8 cellular contexts compared by ENCODE assay signal in the genomic region with DNA sequence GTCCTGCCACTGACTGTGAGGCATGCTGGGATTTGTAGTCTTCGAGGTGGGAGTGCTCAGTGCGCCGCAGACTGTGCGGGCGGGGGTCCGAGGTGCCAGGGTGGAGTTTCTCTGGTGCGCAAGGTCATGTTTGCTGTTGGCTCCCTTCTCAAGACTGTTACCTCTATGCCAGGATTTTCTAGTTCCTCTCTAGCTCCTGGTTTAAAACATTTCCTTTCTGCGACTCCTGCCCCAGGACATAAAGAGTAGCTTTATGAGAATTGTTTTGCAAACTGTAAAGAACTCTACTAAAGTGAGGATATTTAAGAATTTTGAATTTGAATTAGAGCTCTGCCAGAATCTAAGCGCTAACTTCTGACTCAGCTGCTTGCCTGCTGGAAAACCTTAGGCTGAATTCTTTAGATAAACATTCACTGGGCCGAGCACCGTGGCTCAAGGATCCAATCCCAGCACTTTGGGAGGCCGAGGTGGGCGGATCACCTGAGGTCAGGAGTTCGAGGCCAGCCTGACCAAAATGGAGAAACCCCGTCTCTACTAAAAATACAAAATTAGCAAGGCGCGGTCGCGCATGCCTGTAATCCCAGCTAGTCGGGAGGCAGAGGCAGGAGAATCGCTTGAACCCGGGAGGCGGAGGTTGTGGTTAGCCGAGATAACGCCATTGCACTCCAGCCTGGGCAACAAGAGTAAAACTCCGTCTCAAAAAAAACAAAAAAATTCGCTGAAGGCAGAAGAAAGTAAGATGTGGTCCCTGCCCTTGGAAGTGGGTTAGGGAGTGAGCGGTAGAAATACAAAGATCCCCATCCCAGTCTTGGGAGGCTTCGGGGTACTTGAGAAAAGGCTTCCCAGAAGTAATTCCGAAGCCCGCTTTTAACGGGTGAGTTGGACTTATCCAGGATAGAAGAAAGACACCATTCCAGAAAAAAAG. TPM values are rescaled to one million over a fixed set of nuclear protein-coding genes. Genes with fewer than 3 reads are reported as not detected.
DNase-seq lines count a peak whose midpoint lies in the region; ATAC-seq, FAIRE-seq and TF ChIP-seq lines count a peak whose summit lies in the region.

No MANE protein-coding gene starts in this region.

- in situ Hi-C loops in HepG2 (cut with HindIII; ENCODE audit: extremely low pct_ligation_motif_present, low pct_unique_long_range_greater_than_20kb): no loop called here

- intact Hi-C loops in heart left ventricle (cut with DNase I) (loop anchor here in 1 of 10 donors (1.0 kb wide), 1 partner anchor 35 kb away; no protein-coding TSS in a partner anchor), Right ventricle myocardium inferior (cut with DNase I) (loop anchor here (1.0 kb wide), 1 partner anchor 241 kb away; no protein-coding TSS in a partner anchor), MCF 10A (cut with micrococcal nuclease) (loop anchor here (2.0 to 10.0 kb wide), 3 partner anchors 91 to 181 kb away; a partner anchor contains a TSS), HepG2 (cut with micrococcal nuclease; ENCODE audit: unreplicated experiment) (loop anchor here (5.0 kb wide), 1 partner anchor 552 kb away; no protein-coding TSS in a partner anchor), tibial artery (cut with DNase I; ENCODE audit: low total_unique reads) (loop anchor here (10.0 kb wide), 1 partner anchor 181 kb away; no protein-coding TSS in a partner anchor)

- H3K36me3 ChIP-seq in heart left ventricle: no peaks in the 10 kb centered on the region
- H3K36me3 ChIP-seq in HepG2 (replicated peaks in 1 of 2; ENCODE audit: control insufficient read depth in 1 of 2, insufficient read depth in 2 of 2, low read length in 2 of 2): no peaks in the 10 kb centered on the region
- H3K36me3 ChIP-seq in tibial artery: no peaks in the 10 kb centered on the region

- H3K9me3 Mint-ChIP-seq in MCF 10A (ENCODE audit: unreplicated experiment): no peaks in the 10 kb centered on the region

- peaks cover 33% of the 10 kb centered on the region for H3K79me2 ChIP-seq in HepG2 (ENCODE audit: insufficient read depth, low read length)

- TF ChIP-seq RAD21 in HepG2 (CRISPR knock-in tag; IDR thresholded peaks at IDR 0.05): no peak

- no peaks in the 10 kb centered on the region for H3K9me3 ChIP-seq in heart left ventricle
- no peaks in the 10 kb centered on the region for H3K9me3 ChIP-seq in HepG2 (ENCODE audit: low read length)
- H3K9me3 ChIP-seq in tibial artery: no peaks in the 10 kb centered on the region

- WGBS in heart left ventricle, 4 donors: 52 to 56% (median 53%) methylated on average over 32 of the region's 32 CpGs
- 53% methylated on average over 20 of the region's 32 CpGs for WGBS in HepG2 (ENCODE audit: low lambda C conversion rate)

- no peak overlapping the region for H2AFZ ChIP-seq in HepG2 (ENCODE audit: low read length)

- TF ChIP-seq EP300 in HepG2 (IDR thresholded peaks at IDR 0.05; ENCODE audit: low read depth in 2 of 2, low read length in 2 of 2) (no peak), HepG2 (CRISPR knock-in tag; IDR thresholded peaks at IDR 0.05; ENCODE audit: borderline replicate concordance) (no peak)

- H3K4me3 ChIP-seq in heart left ventricle (peak overlapping the region; percentile 66 to 100 (median 96)), HepG2 (replicated peaks in 1 of 3; ENCODE audit: insufficient read depth in 1 of 3, low read depth in 2 of 3, low read length in 3 of 3) (peak overlapping the region; percentile 72 to 97 (median 80)), tibial artery (peak overlapping the region; percentile 79 to 92)

- H3K27me3 ChIP-seq in heart left ventricle: no peaks in the 10 kb centered on the region
- no peaks in the 10 kb centered on the region; a peak in 1 of 5 replicates for H3K27me3 ChIP-seq in HepG2 (ENCODE audit: control insufficient read depth in 1 of 2, insufficient read depth in 2 of 2, low read length in 2 of 2)
- H3K27me3 ChIP-seq in tibial artery: no peaks in the 10 kb centered on the region

- peaks cover 6% of the 10 kb centered on the region for H3K36me3 Mint-ChIP-seq in MCF 10A (ENCODE audit: insufficient read depth, unreplicated experiment)

- H3K27ac ChIP-seq in heart left ventricle: peak overlapping the region; percentile 98 to 100 (median 100)
- peak overlapping the region; percentile 99 for H3K27ac ChIP-seq in HepG2 (ENCODE audit: extremely low read length, insufficient read depth, low read length)
- peak overlapping the region; percentile 89 to 98 for H3K27ac ChIP-seq in tibial artery

- peak overlapping the region; percentile 99 for H3K27ac Mint-ChIP-seq in MCF 10A (ENCODE audit: low read depth, unreplicated experiment)

- H4K20me1 ChIP-seq in HepG2 (ENCODE audit: insufficient read depth, low read length): peaks cover 6% of the 10 kb centered on the region; the same call in 1 of the 2 replicates

- peak; percentile 99 for FAIRE-seq in HepG2 (lab: Jason Lieb, UNC)

- H3K4me1 Mint-ChIP-seq in MCF 10A (ENCODE audit: insufficient read depth, unreplicated experiment): peaks cover 24% of the 10 kb centered on the region

- DNase-seq in heart left ventricle (no peak), Right ventricle myocardium inferior (ENCODE audit: missing footprints) (no peak), NOMO-1 (lab: John Stamatoyannopoulos, UW; ENCODE audit: unreplicated experiment in 2 of 2) (peak; percentile 92 to 95), MCF 10A (ENCODE audit: unreplicated experiment) (no peak), HepG2 (ENCODE audit: low spot score) (peak; percentile 97), tibial artery (peak in 1 of 2 donors; percentile 70)
- no peak for DNase-seq in NK-92 treated with Interleukin-12 subunit alpha and Interleukin-12 subunit beta, amount 100 ng/mL, for 24 hours (lab: John Stamatoyannopoulos, UW)

- no peak for ATAC-seq in heart left ventricle
- ATAC-seq in Right ventricle myocardium inferior: no peak
- ATAC-seq in HepG2: peak; percentile 93
- no peak for ATAC-seq in HG03097 (IDR thresholded peaks at IDR 0.05; ENCODE audit: low FRiP score, unreplicated experiment)

- peaks cover 0 to 35% (median 21%) of the 10 kb centered on the region in 12 donors for H3K4me1 ChIP-seq in heart left ventricle
- H3K4me1 ChIP-seq in HepG2 (ENCODE audit: insufficient read depth, low read length): peaks cover 41% of the 10 kb centered on the region
- peaks cover 0 to 32% (median 16%) of the 10 kb centered on the region in 4 donors for H3K4me1 ChIP-seq in tibial artery

- peak overlapping the region; percentile 99 for H3K9ac ChIP-seq in HepG2 (ENCODE audit: insufficient read depth, low read depth, low read length)

- H3K27me3 Mint-ChIP-seq in MCF 10A (ENCODE audit: insufficient read depth, unreplicated experiment): no peaks in the 10 kb centered on the region

- peak overlapping the region; percentile 88 for H3K4me2 ChIP-seq in HepG2 (ENCODE audit: low read depth, low read length)

- POLR2A ChIA-PET in MCF 10A (lab: Yijun Ruan, JAX): interaction anchor here (0.6 to 4.3 kb wide), 20 partner anchors 11 to 1559 kb away, joined by 3 to 63 read pairs (median 6); a partner anchor contains a TSS
- POLR2A ChIA-PET in HepG2 (lab: Yijun Ruan, JAX): interaction anchor here (0.9 to 1.2 kb wide), 2 partner anchors 77 to 268 kb away, joined by 3 read pairs; a partner anchor contains a TSS

- TF ChIP-seq POLR2A in heart left ventricle (IDR thresholded peaks at IDR 0.05): no peak
- TF ChIP-seq POLR2A in HepG2 (IDR thresholded peaks at IDR 0.05; ENCODE audit: insufficient read depth in 1 of 2, low read depth in 2 of 2, low read length in 2 of 2): no peak

- no TSS peak for BruUV-seq in MCF 10A (replicated peaks; lab: Mats Ljungman, UMichigan)
- no TSS peak for BruUV-seq in HepG2 (replicated peaks; lab: Mats Ljungman, UMichigan)

- TF ChIP-seq CTCF in heart left ventricle (IDR thresholded peaks at IDR 0.05): no peak
- TF ChIP-seq CTCF in MCF 10A (IDR thresholded peaks at IDR 0.05; ENCODE audit: unreplicated experiment): no peak
- no peak for TF ChIP-seq CTCF in HepG2 (CRISPR knock-in tag; IDR thresholded peaks at IDR 0.05)
- no peak for TF ChIP-seq CTCF in tibial artery (IDR thresholded peaks at IDR 0.05)

- CTCF ChIA-PET in MCF 10A (lab: Yijun Ruan, JAX): interaction anchor here (0.8 kb wide), 1 partner anchor 14 kb away, joined by 3 read pairs; no protein-coding TSS in a partner anchor
- CTCF ChIA-PET in HepG2 (lab: Yijun Ruan, JAX; ENCODE audit: low intra/inter-chr PET ratio, low total read pairs): no interaction called here

- H3K4me3 Mint-ChIP-seq in MCF 10A (ENCODE audit: unreplicated experiment): peak overlapping the region; percentile 87

RNA-seq across cellular contexts. Expression of a gene that starts 1.0 kb away (rescaled TPM):
- total RNA-seq in heart left ventricle (10 to 100 TPM; 22.3 to 45.5 (median 39.3) TPM), Right ventricle myocardium inferior (42.7 TPM), MCF 10A (2022) (60.2 and 64.8 TPM in 2 replicates), HepG2 (2016; rRNA removed; fragmentation: Illumina TruSeq; extraction: Trizol) (29.9 and 30.4 TPM in 2 replicates)
- polyA plus RNA-seq in heart left ventricle (10 to 100 TPM; 17.3 to 20.9 TPM), HepG2 (2011; rRNA removed) (26.1 and 30.7 TPM in 2 replicates)
- 19.6 and 24.1 TPM in 2 replicates for total RNA-seq in HepG2 (2016; cell fraction: cytosol; rRNA removed; fragmentation: Illumina TruSeq; extraction: Trizol; ENCODE audit: low read depth)
- total RNA-seq in HepG2 (2016; cell fraction: insoluble cytoplasmic fraction; rRNA removed; fragmentation: Illumina TruSeq; extraction: Trizol): 28.2 and 30.4 TPM in 2 replicates
- total RNA-seq in HepG2 (2016; cell fraction: membrane; rRNA removed; fragmentation: Illumina TruSeq; extraction: Trizol): 13.3 and 15.7 TPM in 2 replicates
- total RNA-seq in HepG2 (2016; cell fraction: nucleus; rRNA removed; fragmentation: Illumina TruSeq; extraction: Trizol): 51.4 and 51.7 TPM in 2 replicates
- polyA plus RNA-seq in HepG2 (2011; cell fraction: cytosol; rRNA removed): 6.6 and 9.8 TPM in 2 replicates
- 53.4 and 63.4 TPM in 2 replicates for polyA plus RNA-seq in HepG2 (2011; cell fraction: nucleus; rRNA removed)
- polyA plus RNA-seq in HepG2 (2012): 27.2 and 36.7 TPM in 2 replicates
- 1.7 and 2.0 TPM in 2 replicates for polyA plus RNA-seq in HepG2 (2016; cell fraction: cytosol; fragmentation: Illumina TruSeq; extraction: Trizol; ENCODE audit: low read depth)
- polyA plus RNA-seq in HepG2 (2016; cell fraction: insoluble cytoplasmic fraction; fragmentation: Illumina TruSeq; extraction: Trizol; ENCODE audit: low read depth): 29.2 and 30.8 TPM in 2 replicates
- 5.8 and 6.2 TPM in 2 replicates for polyA plus RNA-seq in HepG2 (2016; cell fraction: membrane; fragmentation: Illumina TruSeq; extraction: Trizol; ENCODE audit: low read depth)
- 74.2 and 75.0 TPM in 2 replicates for polyA plus RNA-seq in HepG2 (2016; cell fraction: nucleus; fragmentation: Illumina TruSeq; extraction: Trizol; ENCODE audit: insufficient read depth, low read depth)
- polyA minus RNA-seq in HepG2 (2011; rRNA and poly(A)+ RNA removed; ENCODE audit: low replicate concordance): 15.1 and 18.5 TPM in 2 replicates
- polyA minus RNA-seq in HepG2 (2011; cell fraction: cytosol; rRNA and poly(A)+ RNA removed): 12.3 and 16.1 TPM in 2 replicates
- 120 and 126 TPM in 2 replicates for polyA minus RNA-seq in HepG2 (2011; cell fraction: nucleus; rRNA and poly(A)+ RNA removed)

RNA-seq across cellular contexts. Expression of a gene that starts 28.1 kb away (rescaled TPM):
- total RNA-seq in heart left ventricle: under 1 TPM in 1 of 9 donors, not detected in 8; 0.08 TPM
- polyA plus RNA-seq in heart left ventricle: 1 to 10 TPM in 1 of 2 donors, under 1 TPM in 1; 0.33 to 4.0 TPM
- not detected for total RNA-seq in Right ventricle myocardium inferior
- not detected in 2 replicates for total RNA-seq in MCF 10A (2022)
- not detected in 2 replicates for total RNA-seq in HepG2 (2016; rRNA removed; fragmentation: Illumina TruSeq; extraction: Trizol)
- total RNA-seq in HepG2 (2016; cell fraction: cytosol; rRNA removed; fragmentation: Illumina TruSeq; extraction: Trizol; ENCODE audit: low read depth): not detected in 2 replicates
- total RNA-seq in HepG2 (2016; cell fraction: insoluble cytoplasmic fraction; rRNA removed; fragmentation: Illumina TruSeq; extraction: Trizol): not detected in 2 replicates
- total RNA-seq in HepG2 (2016; cell fraction: membrane; rRNA removed; fragmentation: Illumina TruSeq; extraction: Trizol): not detected in 2 replicates
- total RNA-seq in HepG2 (2016; cell fraction: nucleus; rRNA removed; fragmentation: Illumina TruSeq; extraction: Trizol): not detected in 2 replicates
- not detected in 2 replicates for polyA plus RNA-seq in HepG2 (2011; rRNA removed)
- polyA plus RNA-seq in HepG2 (2011; cell fraction: cytosol; rRNA removed): not detected in 2 replicates
- 0.03 TPM in 1 of 2 replicates, not detected in the other for polyA plus RNA-seq in HepG2 (2011; cell fraction: nucleus; rRNA removed)
- polyA plus RNA-seq in HepG2 (2012): 3.5 and 4.3 TPM in 2 replicates
- not detected in 2 replicates for polyA plus RNA-seq in HepG2 (2016; cell fraction: cytosol; fragmentation: Illumina TruSeq; extraction: Trizol; ENCODE audit: low read depth)
- not detected in 2 replicates for polyA plus RNA-seq in HepG2 (2016; cell fraction: insoluble cytoplasmic fraction; fragmentation: Illumina TruSeq; extraction: Trizol; ENCODE audit: low read depth)
- polyA plus RNA-seq in HepG2 (2016; cell fraction: membrane; fragmentation: Illumina TruSeq; extraction: Trizol; ENCODE audit: low read depth): not detected in 2 replicates
- polyA plus RNA-seq in HepG2 (2016; cell fraction: nucleus; fragmentation: Illumina TruSeq; extraction: Trizol; ENCODE audit: insufficient read depth, low read depth): not detected in 2 replicates
- not detected in 2 replicates for polyA minus RNA-seq in HepG2 (2011; rRNA and poly(A)+ RNA removed; ENCODE audit: low replicate concordance)
- not detected in 2 replicates for polyA minus RNA-seq in HepG2 (2011; cell fraction: cytosol; rRNA and poly(A)+ RNA removed)
- not detected in 2 replicates for polyA minus RNA-seq in HepG2 (2011; cell fraction: nucleus; rRNA and poly(A)+ RNA removed)

Comparison
In these comparisons a context has a peak if more than half of its experiments do, and no peak if none do; other contexts are left out.
1. DNase-seq: peak in NOMO-1 (2 of 2) and HepG2 (single experiment); none in heart left ventricle (0 of 5), Right ventricle myocardium inferior (single experiment), MCF 10A (single experiment) and NK-92 treated with Interleukin-12 subunit alpha and Interleukin-12 subunit beta, amount 100 ng/mL, for 24 hours (single experiment).
2. Peak in every context shown above with its lines, with median percentiles within 50 percentile points of each other: H3K27ac ChIP-seq and H3K4me3 ChIP-seq.